ENCODE assay signal across 14 cellular contexts in the genomic region with DNA sequence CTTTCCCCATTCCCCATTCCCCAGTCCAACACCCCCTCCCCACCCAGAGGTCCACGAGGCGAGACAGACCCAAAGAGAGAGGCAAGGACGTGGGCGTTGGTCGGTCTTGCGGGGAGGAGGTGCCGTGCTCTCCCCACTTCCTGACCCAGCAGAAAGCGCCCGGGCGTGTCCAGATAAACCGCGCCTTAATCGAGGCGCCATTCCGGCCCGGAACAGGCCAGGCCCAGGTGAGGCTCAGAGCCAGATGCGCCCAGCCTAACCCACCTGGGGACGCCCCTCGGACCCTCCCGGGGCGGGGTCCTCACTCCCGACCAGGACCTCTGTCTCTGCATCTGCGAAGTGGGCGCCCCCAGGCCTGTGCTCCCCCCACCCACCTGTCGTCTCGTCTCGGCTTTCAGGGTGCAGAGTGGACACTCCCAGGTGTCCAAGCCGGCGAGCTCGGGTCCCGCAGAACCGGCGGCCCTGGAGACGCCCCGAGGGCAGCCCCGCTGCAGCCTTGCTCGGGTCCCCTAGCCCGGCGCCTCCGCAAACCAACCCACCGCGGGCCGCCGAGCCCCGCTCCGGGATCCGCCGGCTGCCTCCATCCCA. TPM values are rescaled to one million over a fixed set of nuclear protein-coding genes. Genes with fewer than 3 reads are reported as not detected.
DNase-seq lines count a peak whose midpoint lies in the region; ATAC-seq and TF ChIP-seq lines count a peak whose summit lies in the region.
"Had no signal": no experiment of that assay in that cellular context is flagged by ENCODE, and none has a peak within 500 bp of the region (broad histone marks: within the 10 kb centered on the region; RNA-seq: fewer than 3 reads in every experiment).

No MANE protein-coding gene starts in this region.

- POLR2A ChIA-PET in activated B cell treated with CpG ODN at 0.5 μM for 24 hours (lab: Charles Lee), result interaction anchor here (0.7 kb wide), 1 partner anchor 79 kb away, joined by 4 read pairs; no protein-coding TSS in a partner anchor

- peaks cover 0 to 6% (median 0%) of the 10 kb centered on the region in 7 donors for H3K9me3 Mint-ChIP-seq in CD4-positive, CD25-positive, alpha-beta regulatory T cell
- H3K9me3 Mint-ChIP-seq in activated B cell treated with CpG ODN at 0.5 μM for 24 hours, result no peaks in the 10 kb centered on the region

- H3K9me3 ChIP-seq in CD4-positive, CD25-positive, alpha-beta regulatory T cell (ENCODE audit: control insufficient read depth in 2 of 2, low read length in 2 of 2), result no peaks in the 10 kb centered on the region
- H3K9me3 ChIP-seq: thoracic aorta had no signal

- intact Hi-C loops in activated B cell treated with CpG ODN at 0.5 μM for 24 hours (cut with micrococcal nuclease), result no loop called here
- intact Hi-C loops in left colon (cut with DNase I, micrococcal nuclease), result no loop called here

- DNase-seq in CD4-positive, CD25-positive, alpha-beta regulatory T cell, result peak in 1 of 3 donors; percentile 50
- DNase-seq in GM19238 (ENCODE audit: insufficient read length, low spot score), result peak; percentile 57
- no peak for DNase-seq in activated B cell treated with CpG ODN at 0.5 μM for 24 hours
- DNase-seq in left colon, result peak; percentile 35 to 59
- no peak for DNase-seq in HCEC 1CT
- DNase-seq: activated CD4-positive, CD25-positive, alpha-beta regulatory T cell treated with anti-CD3 and anti-CD28 coated beads, Interleukin-2, amount 50 U/mL, for 72 hours; central memory CD4-positive, alpha-beta T cell; DMS79 treated with DMSO at 0.1 percent for 48 hours; NCI-H82 had no signal

- no peak overlapping the region for H3K4me3 ChIP-seq in CD4-positive, CD25-positive, alpha-beta regulatory T cell (ENCODE audit: low read depth, low read length)

- H3K27ac ChIP-seq in CD4-positive, CD25-positive, alpha-beta regulatory T cell (ENCODE audit: insufficient read depth, low read length, poor library complexity, severe bottlenecking), result no peak overlapping the region
- H3K27ac ChIP-seq: thoracic aorta had no signal

- no peaks in the 10 kb centered on the region for H3K36me3 ChIP-seq in CD4-positive, CD25-positive, alpha-beta regulatory T cell (ENCODE audit: control insufficient read depth, insufficient read depth, low read length)
- H3K36me3 ChIP-seq: thoracic aorta had no signal

- peaks cover 33% of the 10 kb centered on the region for H3K4me1 ChIP-seq in CD4-positive, CD25-positive, alpha-beta regulatory T cell (ENCODE audit: control insufficient read depth, insufficient read depth, low read length, poor library complexity, severe bottlenecking)

- H3K4me3 Mint-ChIP-seq in CD4-positive, CD25-positive, alpha-beta regulatory T cell, result peak overlapping the region in 3 of 4 donors; percentile 9 to 79 (median 48)
- H3K4me3 Mint-ChIP-seq in activated B cell treated with CpG ODN at 0.5 μM for 24 hours, result peak overlapping the region; percentile 68

- H3K27me3 Mint-ChIP-seq in CD4-positive, CD25-positive, alpha-beta regulatory T cell, result peaks cover 64% of the 10 kb centered on the region
- peaks cover 31% of the 10 kb centered on the region for H3K27me3 Mint-ChIP-seq in activated B cell treated with CpG ODN at 0.5 μM for 24 hours

- CTCF ChIA-PET in activated B cell treated with CpG ODN at 0.5 μM for 24 hours (lab: Charles Lee), result no interaction called here

- TF ChIP-seq CTCF in activated B cell treated with CpG ODN at 0.5 μM for 24 hours (IDR thresholded peaks at IDR 0.05), result no peak

- no peaks in the 10 kb centered on the region for H3K36me3 Mint-ChIP-seq in CD4-positive, CD25-positive, alpha-beta regulatory T cell
- no peaks in the 10 kb centered on the region for H3K36me3 Mint-ChIP-seq in activated B cell treated with CpG ODN at 0.5 μM for 24 hours (ENCODE audit: low read depth)

- peaks cover 6% of the 10 kb centered on the region for H3K27me3 ChIP-seq in CD4-positive, CD25-positive, alpha-beta regulatory T cell (ENCODE audit: control insufficient read depth, insufficient read depth, low read length)

- H3K27ac Mint-ChIP-seq in CD4-positive, CD25-positive, alpha-beta regulatory T cell, result no peak overlapping the region
- peak overlapping the region; percentile 63 for H3K27ac Mint-ChIP-seq in activated B cell treated with CpG ODN at 0.5 μM for 24 hours

- ATAC-seq in CD4-positive, CD25-positive, alpha-beta regulatory T cell (ENCODE audit: low read depth in 2 of 2), result no peak
- ATAC-seq in activated B cell treated with CpG ODN at 0.5 μM for 24 hours (ENCODE audit: low read depth) (peak; percentile 53), left colon (peak; percentile 90), HG03159 (IDR thresholded peaks at IDR 0.05; ENCODE audit: unreplicated experiment) (no peak), HG03097 (IDR thresholded peaks at IDR 0.05; ENCODE audit: low FRiP score, unreplicated experiment) (no peak), GM21381 (IDR thresholded peaks at IDR 0.05; ENCODE audit: unreplicated experiment) (no peak)

- peaks cover 0 to 22% (median 5%) of the 10 kb centered on the region in 4 donors for H3K4me1 Mint-ChIP-seq in CD4-positive, CD25-positive, alpha-beta regulatory T cell
- peaks cover 30% of the 10 kb centered on the region for H3K4me1 Mint-ChIP-seq in activated B cell treated with CpG ODN at 0.5 μM for 24 hours

RNA-seq across cellular contexts. Expression of a gene that starts 5.1 kb away (rescaled TPM):
- not detected for total RNA-seq in CD4-positive, CD25-positive, alpha-beta regulatory T cell
- not detected for polyA plus RNA-seq in CD4-positive, CD25-positive, alpha-beta regulatory T cell
- not detected in 2 replicates for total RNA-seq in activated B cell treated with CpG ODN at 0.5 μM for 24 hours
- total RNA-seq in left colon, result not detected
- total RNA-seq: kidney epithelial cell had no signal

Comparison
In these comparisons a context has a peak if more than half of its experiments do, and no peak if none do; other contexts are left out.
1. ATAC-seq: peak in activated B cell treated with CpG ODN at 0.5 μM for 24 hours (single experiment) and left colon (single experiment); none in CD4-positive, CD25-positive, alpha-beta regulatory T cell (0 of 2), HG03159 (single experiment), HG03097 (single experiment) and GM21381 (single experiment).
2. DNase-seq: peak in GM19238 (single experiment) and left colon (2 of 2); none in activated B cell treated with CpG ODN at 0.5 μM for 24 hours (single experiment) and HCEC 1CT (single experiment).